9 cellular contexts compared by ENCODE assay signal in genomic region chr2:17879913-17880274, GRCh38. TPM values are rescaled to one million over a fixed set of nuclear protein-coding genes. Genes with fewer than 3 reads are reported as not detected.
DNase-seq lines count a peak whose midpoint lies in the region; ATAC-seq and TF ChIP-seq lines count a peak whose summit lies in the region.
"Had no signal": no experiment of that assay in that cellular context is flagged by ENCODE, and none has a peak within 500 bp of the region (broad histone marks: within the 10 kb centered on the region; RNA-seq: fewer than 3 reads in every experiment).

No MANE protein-coding gene starts in this region.

- H3K9me3 ChIP-seq in CD4-positive, alpha-beta T cell (ENCODE audit: control insufficient read depth, low read length): no peaks in the 10 kb centered on the region
- H3K9me3 ChIP-seq in MG63: no peaks in the 10 kb centered on the region

- no peak overlapping the region for H3K27ac Mint-ChIP-seq in CD4-positive, alpha-beta T cell
- no peak overlapping the region for H3K27ac Mint-ChIP-seq in effector memory CD8-positive, alpha-beta T cell
- H3K27ac Mint-ChIP-seq in naive B cell: peak overlapping the region in 1 of 6 donors; percentile 26
- H3K27ac Mint-ChIP-seq: activated T-helper 2 cell treated with anti-CD3 and anti-CD28 coated beads, Interferon-gamma antibody, Interleukin-2, Interleukin-4, amounts not matched to agents 10 μg/mL and 5 μg/mL and 100 μg/mL, durations not matched to agents 14 hours and 24 hours and 36 hours had no signal

- peaks cover 9% of the 10 kb centered on the region for H3K4me1 Mint-ChIP-seq in CD4-positive, alpha-beta T cell (ENCODE audit: low read depth)
- H3K4me1 Mint-ChIP-seq in effector memory CD8-positive, alpha-beta T cell (ENCODE audit: low read depth in 2 of 2): peaks cover 4 to 13% of the 10 kb centered on the region in 2 donors
- H3K4me1 Mint-ChIP-seq in naive B cell: peaks cover 21 to 27% (median 25%) of the 10 kb centered on the region in 3 donors

- H3K4me3 ChIP-seq in MG63: peak overlapping the region; percentile 87

- intact Hi-C loops in CD4-positive, alpha-beta T cell (cut with DNase I, micrococcal nuclease): no loop called here

- H3K27me3 ChIP-seq in CD4-positive, alpha-beta T cell (ENCODE audit: control insufficient read depth, insufficient read depth, low read length): peaks cover 72% of the 10 kb centered on the region
- peaks cover 3% of the 10 kb centered on the region; the same call in 1 of the 2 replicates for H3K27me3 ChIP-seq in MG63

- no peak for DNase-seq in CD4-positive, alpha-beta T cell
- DNase-seq in MG63 (no peak), naive B cell (no peak), nucleus accumbens (lab: John Stamatoyannopoulos, UW) (no peak), activated gamma-delta T cell treated with Interleukin-2 at 50 U/mL for 16 hours (no peak), NCI-H82 (lab: John Stamatoyannopoulos, UW) (no peak), NCI-H446 (lab: John Stamatoyannopoulos, UW) (no peak)
- DNase-seq in effector memory CD8-positive, alpha-beta T cell: no peak

- H3K36me3 ChIP-seq in MG63: no peaks in the 10 kb centered on the region

- H3K36me3 Mint-ChIP-seq in CD4-positive, alpha-beta T cell (ENCODE audit: low read depth): no peaks in the 10 kb centered on the region
- H3K36me3 Mint-ChIP-seq in effector memory CD8-positive, alpha-beta T cell (ENCODE audit: insufficient read depth): no peaks in the 10 kb centered on the region
- peaks cover 0 to 5% of the 10 kb centered on the region in 2 donors for H3K36me3 Mint-ChIP-seq in naive B cell

- no peak overlapping the region for H3K27ac ChIP-seq in CD4-positive, alpha-beta T cell (ENCODE audit: low read depth, low read length)

- POLR2A ChIA-PET in CD4-positive, alpha-beta T cell (lab: Charles Lee): no interaction called here

- peak overlapping the region; percentile 44 for H3K4me3 Mint-ChIP-seq in CD4-positive, alpha-beta T cell
- peak overlapping the region; percentile 32 to 67 for H3K4me3 Mint-ChIP-seq in effector memory CD8-positive, alpha-beta T cell
- peak overlapping the region; percentile 37 to 90 (median 82) for H3K4me3 Mint-ChIP-seq in naive B cell

- no peak for TF ChIP-seq CTCF in CD4-positive, alpha-beta T cell (IDR thresholded peaks at IDR 0.05)

- H3K27me3 Mint-ChIP-seq in CD4-positive, alpha-beta T cell: peaks cover 79% of the 10 kb centered on the region
- H3K27me3 Mint-ChIP-seq in effector memory CD8-positive, alpha-beta T cell: peaks cover 62 to 73% of the 10 kb centered on the region in 2 donors
- H3K27me3 Mint-ChIP-seq in naive B cell: peaks cover 54 to 81% (median 57%) of the 10 kb centered on the region in 3 donors

- no peaks in the 10 kb centered on the region for H3K9me3 Mint-ChIP-seq in CD4-positive, alpha-beta T cell
- H3K9me3 Mint-ChIP-seq in effector memory CD8-positive, alpha-beta T cell: peaks cover 0 to 3% of the 10 kb centered on the region in 2 donors
- H3K9me3 Mint-ChIP-seq in naive B cell: peaks cover 0 to 5% (median 2%) of the 10 kb centered on the region in 7 donors
- H3K9me3 Mint-ChIP-seq: activated T-helper 2 cell treated with anti-CD3 and anti-CD28 coated beads, Interferon-gamma antibody, Interleukin-2, Interleukin-4, amounts not matched to agents 10 μg/mL and 5 μg/mL and 100 μg/mL, durations not matched to agents 14 hours and 24 hours and 36 hours had no signal

- CTCF ChIA-PET in CD4-positive, alpha-beta T cell (lab: Charles Lee): no interaction called here

- ATAC-seq in CD4-positive, alpha-beta T cell (ENCODE audit: poor library complexity): no peak
- no peak for ATAC-seq in effector memory CD8-positive, alpha-beta T cell (replicated peaks)
- ATAC-seq in naive B cell (ENCODE audit: low read depth in 2 of 2): no peak

RNA-seq across cellular contexts. Expression of gene KCNS3, which starts 1.4 kb away (rescaled TPM):
- total RNA-seq in CD4-positive, alpha-beta T cell: not detected
- 5.2 and 10.7 TPM in 2 replicates for total RNA-seq in MG63 (2014; rRNA removed; shearing (Covaris generic); ENCODE audit: low replicate concordance)
- polyA plus RNA-seq in naive B cell (ENCODE audit: low read depth in 6 of 6): under 1 TPM in 2 of 6 donors, not detected in 4; 0.24 to 0.49 TPM
